Comparison of ENCODE assay signal across 10 cellular contexts in genomic region chr4:53541577-53542206, GRCh38. TPM values are rescaled to one million over a fixed set of nuclear protein-coding genes. Genes with fewer than 3 reads are reported as not detected.
DNase-seq lines count a peak whose midpoint lies in the region; ATAC-seq, FAIRE-seq and TF ChIP-seq lines count a peak whose summit lies in the region.
"Had no signal": no experiment of that assay in that cellular context is flagged by ENCODE, and none has a peak within 500 bp of the region (broad histone marks: within the 10 kb centered on the region; RNA-seq: fewer than 3 reads in every experiment).

No MANE protein-coding gene starts in this region.

- no peaks in the 10 kb centered on the region for H3K36me3 ChIP-seq in body of pancreas (replicated peaks in 1 of 2; ENCODE audit: insufficient read depth in 1 of 2, low read depth in 2 of 2)
- H3K36me3 ChIP-seq in HepG2 (replicated peaks in 1 of 2; ENCODE audit: control insufficient read depth in 1 of 2, insufficient read depth in 2 of 2, low read length in 2 of 2) = no peaks in the 10 kb centered on the region

- TF ChIP-seq POLR2A in body of pancreas (IDR thresholded peaks at IDR 0.05) (no peak), HepG2 (IDR thresholded peaks at IDR 0.05; ENCODE audit: insufficient read depth in 1 of 2, low read depth in 2 of 2, low read length in 2 of 2) (no peak)

- TF ChIP-seq EP300 in HepG2 (IDR thresholded peaks at IDR 0.05; ENCODE audit: low read depth in 2 of 2, low read length in 2 of 2) (no peak), HepG2 (CRISPR knock-in tag; IDR thresholded peaks at IDR 0.05; ENCODE audit: borderline replicate concordance) (no peak)

- CTCF ChIA-PET in AG04449 (lab: Yijun Ruan, JAX) = interaction anchor here (0.8 to 1.5 kb wide), 7 partner anchors 8 to 173 kb away, joined by 3 to 4 read pairs (median 3); no protein-coding TSS in a partner anchor
- CTCF ChIA-PET in HepG2 (lab: Yijun Ruan, JAX; ENCODE audit: low intra/inter-chr PET ratio, low total read pairs) = no interaction called here

- no peak overlapping the region for H3K4me3 ChIP-seq in AG04449 (ENCODE audit: low read depth, low read length)
- H3K4me3 ChIP-seq in body of pancreas = no peak overlapping the region
- H3K4me3 ChIP-seq in HepG2 (replicated peaks in 1 of 3; ENCODE audit: insufficient read depth in 1 of 3, low read depth in 2 of 3, low read length in 3 of 3) = no peak overlapping the region

- POLR2A ChIA-PET in AG04449 (lab: Yijun Ruan, JAX) (interaction anchor here (0.8 to 1.5 kb wide), 6 partner anchors 10 to 147 kb away, joined by 3 to 6 read pairs (median 4); no protein-coding TSS in a partner anchor), HepG2 (lab: Yijun Ruan, JAX) (no interaction called here)

- BruUV-seq in HepG2 (replicated peaks; lab: Mats Ljungman, UMichigan) = no TSS peak

- ATAC-seq in body of pancreas (peak; percentile 45), HepG2 (no peak), GM21423 (IDR thresholded peaks at IDR 0.05; ENCODE audit: unreplicated experiment) (no peak)

- in situ Hi-C loops in HepG2 (cut with HindIII; ENCODE audit: extremely low pct_ligation_motif_present, low pct_unique_long_range_greater_than_20kb) = no loop called here

- H3K27me3 ChIP-seq in body of pancreas (no peaks in the 10 kb centered on the region), HepG2 (ENCODE audit: control insufficient read depth in 1 of 2, insufficient read depth in 2 of 2, low read length in 2 of 2) (peaks cover 0 to 5% of the 10 kb centered on the region in 2 experiments; a peak in 1 of 5 replicates)

- peaks cover 32% of the 10 kb centered on the region for H3K4me1 ChIP-seq in body of pancreas
- H3K4me1 ChIP-seq in HepG2 (ENCODE audit: insufficient read depth, low read length) = no peaks in the 10 kb centered on the region

- H3K27ac ChIP-seq in body of pancreas = peak overlapping the region in 2 of 4 donors; percentile 10 to 31
- H3K27ac ChIP-seq in HepG2 (ENCODE audit: extremely low read length, insufficient read depth, low read length) = no peak overlapping the region

- no peak overlapping the region for H2AFZ ChIP-seq in HepG2 (ENCODE audit: low read length)

- DNase-seq in AG04449 (ENCODE audit: low read depth, low spot score) = peak; percentile 86
- peak; percentile 75 for DNase-seq in M059J (ENCODE audit: low read depth)
- no peak for DNase-seq in body of pancreas
- peak; percentile 79 for DNase-seq in kidney tubule cell (ENCODE audit: low spot score)
- no peak for DNase-seq in SW480 (ENCODE audit: low spot score)
- no peak for DNase-seq in HepG2 (ENCODE audit: low spot score)
- DNase-seq in stimulated activated CD4-positive, alpha-beta T cell treated with anti-CD3 and anti-CD28 coated beads, Interleukin-4, amount 100 ng/mL, for 1 hour = no peak
- DNase-seq: activated naive CD4-positive, alpha-beta T cell treated with Interleukin-2 at 50 U/mL for 16 hours; CD8-positive, alpha-beta memory T cell had no signal

- no peak overlapping the region for H3K9ac ChIP-seq in HepG2 (ENCODE audit: insufficient read depth, low read depth, low read length)

- no peak for TF ChIP-seq RAD21 in HepG2 (CRISPR knock-in tag; IDR thresholded peaks at IDR 0.05)

- 30 to 31% methylated on average over 2 of the region's 2 CpGs for WGBS in body of pancreas, 2 donors
- WGBS in HepG2 (ENCODE audit: low lambda C conversion rate) = 0% methylated on average over 2 of the region's 2 CpGs

- no peak for FAIRE-seq in HepG2 (lab: Jason Lieb, UNC)

- H3K79me2 ChIP-seq in HepG2 (ENCODE audit: insufficient read depth, low read length) = no peaks in the 10 kb centered on the region

- H3K9me3 ChIP-seq in body of pancreas (no peaks in the 10 kb centered on the region), HepG2 (ENCODE audit: low read length) (no peaks in the 10 kb centered on the region)

- TF ChIP-seq CTCF in AG04449 (IDR thresholded peaks at IDR 0.05; ENCODE audit: insufficient read depth, low read length, missing control alignments) (no peak), body of pancreas (IDR thresholded peaks at IDR 0.05) (no peak), HepG2 (CRISPR knock-in tag; IDR thresholded peaks at IDR 0.05) (no peak)

- no peaks in the 10 kb centered on the region for H4K20me1 ChIP-seq in HepG2 (ENCODE audit: insufficient read depth, low read length)

- intact Hi-C loops in body of pancreas (cut with DNase I) = no loop called here
- intact Hi-C loops in HepG2 (cut with micrococcal nuclease; ENCODE audit: unreplicated experiment) = no loop called here

- no peak overlapping the region for H3K4me2 ChIP-seq in HepG2 (ENCODE audit: low read depth, low read length)

TF ChIP-seq in HepG2, 621 proteins besides CTCF, POLR2A, EP300 and RAD21 (continues in another document):
- no peak for TF ChIP-seq ZNF160 (CRISPR knock-in tag; IDR thresholded peaks at IDR 0.05)
- TF ChIP-seq ATF6 (CRISPR knock-in tag; conservative IDR thresholded peaks at IDR 0.05) = no peak
- TF ChIP-seq ZNF777 (CRISPR knock-in tag; IDR thresholded peaks at IDR 0.05) = no peak
- TF ChIP-seq ZNF703 (CRISPR knock-in tag; IDR thresholded peaks at IDR 0.05; ENCODE audit: borderline replicate concordance) = no peak
- no peak for TF ChIP-seq ZNF780A (CRISPR knock-in tag; IDR thresholded peaks at IDR 0.05)
- TF ChIP-seq TAF1 (CRISPR knock-in tag; IDR thresholded peaks at IDR 0.05) = no peak
- TF ChIP-seq KAT7 (CRISPR knock-in tag; IDR thresholded peaks at IDR 0.05; ENCODE audit: borderline replicate concordance) = no peak
- no peak for TF ChIP-seq ONECUT2 (CRISPR knock-in tag; IDR thresholded peaks at IDR 0.05)
- no peak for TF ChIP-seq U2AF1 (optimal IDR thresholded peaks at IDR 0.05; ENCODE audit: low read depth, low read length)

RNA-seq across cellular contexts. Expression of gene LNX1, which starts 49.6 kb away (rescaled TPM):
- 0.39 and 1.7 TPM in 2 replicates for total RNA-seq in M059J (2014; rRNA removed; shearing (Covaris generic))
- total RNA-seq in body of pancreas = 10 to 100 TPM; 15.2 to 17.1 TPM
- 0.49 and 0.62 TPM in 2 replicates for total RNA-seq in HepG2 (2016; rRNA removed; fragmentation: Illumina TruSeq; extraction: Trizol)
- 0.26 and 0.51 TPM in 2 replicates for total RNA-seq in HepG2 (2016; cell fraction: cytosol; rRNA removed; fragmentation: Illumina TruSeq; extraction: Trizol; ENCODE audit: low read depth)
- total RNA-seq in HepG2 (2016; cell fraction: insoluble cytoplasmic fraction; rRNA removed; fragmentation: Illumina TruSeq; extraction: Trizol) = 0.17 and 0.40 TPM in 2 replicates
- total RNA-seq in HepG2 (2016; cell fraction: membrane; rRNA removed; fragmentation: Illumina TruSeq; extraction: Trizol) = 0.34 and 0.37 TPM in 2 replicates
- 0.22 and 1.1 TPM in 2 replicates for total RNA-seq in HepG2 (2016; cell fraction: nucleus; rRNA removed; fragmentation: Illumina TruSeq; extraction: Trizol)
- polyA plus RNA-seq in HepG2 (2011; rRNA removed) = 0.20 and 0.49 TPM in 2 replicates
- polyA plus RNA-seq in HepG2 (2011; cell fraction: cytosol; rRNA removed) = 0.27 TPM in 2 replicates
- 0.53 and 0.57 TPM in 2 replicates for polyA plus RNA-seq in HepG2 (2011; cell fraction: nucleus; rRNA removed)
- polyA plus RNA-seq in HepG2 (2012) = 0.29 and 0.35 TPM in 2 replicates
- 0.08 and 0.15 TPM in 2 replicates for polyA plus RNA-seq in HepG2 (2016; cell fraction: cytosol; fragmentation: Illumina TruSeq; extraction: Trizol; ENCODE audit: low read depth)
- 0.44 and 0.47 TPM in 2 replicates for polyA plus RNA-seq in HepG2 (2016; cell fraction: insoluble cytoplasmic fraction; fragmentation: Illumina TruSeq; extraction: Trizol; ENCODE audit: low read depth)
- polyA plus RNA-seq in HepG2 (2016; cell fraction: membrane; fragmentation: Illumina TruSeq; extraction: Trizol; ENCODE audit: low read depth) = 0.25 and 0.34 TPM in 2 replicates
- 0.26 and 0.32 TPM in 2 replicates for polyA plus RNA-seq in HepG2 (2016; cell fraction: nucleus; fragmentation: Illumina TruSeq; extraction: Trizol; ENCODE audit: insufficient read depth, low read depth)
- 0.16 TPM in 1 of 2 replicates, not detected in the other for polyA minus RNA-seq in HepG2 (2011; rRNA and poly(A)+ RNA removed; ENCODE audit: low replicate concordance)
- 0.20 TPM in 1 of 2 replicates, not detected in the other for polyA minus RNA-seq in HepG2 (2011; cell fraction: cytosol; rRNA and poly(A)+ RNA removed)
- polyA minus RNA-seq in HepG2 (2011; cell fraction: nucleus; rRNA and poly(A)+ RNA removed) = 1.2 and 1.5 TPM in 2 replicates
- total RNA-seq: CD8-positive, alpha-beta memory T cell had no signal

Comparison
In these comparisons a context has a peak if more than half of its experiments do, and no peak if none do; other contexts are left out.
1. DNase-seq: peak in AG04449 (single experiment), M059J (single experiment) and kidney tubule cell (single experiment); none in body of pancreas (0 of 4), SW480 (single experiment), HepG2 (single experiment) and stimulated activated CD4-positive, alpha-beta T cell treated with anti-CD3 and anti-CD28 coated beads, Interleukin-4, amount 100 ng/mL, for 1 hour (single experiment).